Comparison of ENCODE assay signal across 12 cellular contexts in genomic region chr6:473759-474453, GRCh38.
DNase-seq lines count a peak whose midpoint lies in the region; ATAC-seq and TF ChIP-seq lines count a peak whose summit lies in the region.
"Had no signal": no experiment of that assay in that cellular context is flagged by ENCODE, and none has a peak within 500 bp of the region (broad histone marks: within the 10 kb centered on the region; RNA-seq: fewer than 3 reads in every experiment).

No MANE protein-coding gene starts in this region.

- WGBS in SK-N-SH (ENCODE audit: low lambda C conversion rate), result 38% methylated on average over 25 of the region's 27 CpGs
- whole genome bisulfite sequencing in upper lobe of left lung, 2 donors, result 84 to 89% methylated on average over 13 to 27 of the region's 27 CpGs

- no peak for TF ChIP-seq CTCF in SK-N-SH (IDR thresholded peaks at IDR 0.05)
- TF ChIP-seq CTCF in upper lobe of left lung (IDR thresholded peaks at IDR 0.05), result no peak
- TF ChIP-seq CTCF in PC-9 (conservative IDR thresholded peaks at IDR 0.05), result no peak

- H3K27me3 Mint-ChIP-seq in activated naive CD4-positive, alpha-beta T cell treated with anti-CD3 and anti-CD28 coated beads for 36 hours (ENCODE audit: low read depth), result no peaks in the 10 kb centered on the region

- no peak overlapping the region for H2AFZ ChIP-seq in SK-N-SH (ENCODE audit: low read depth)
- H2AFZ ChIP-seq in PC-9, result no peak overlapping the region

- H3K4me1 Mint-ChIP-seq in activated naive CD4-positive, alpha-beta T cell treated with anti-CD3 and anti-CD28 coated beads for 36 hours (ENCODE audit: low read depth), result peaks cover 64% of the 10 kb centered on the region

- H3K36me3 ChIP-seq in SK-N-SH (replicated peaks in 1 of 2; ENCODE audit: control insufficient read depth in 1 of 2, insufficient read depth in 2 of 2, low read length in 1 of 2) (no peaks in the 10 kb centered on the region), upper lobe of left lung (no peaks in the 10 kb centered on the region), PC-9 (ENCODE audit: low read depth) (no peaks in the 10 kb centered on the region)

- no peak for DNase-seq in activated naive CD4-positive, alpha-beta T cell treated with anti-CD3 and anti-CD28 coated beads for 36 hours
- DNase-seq in activated naive CD4-positive, alpha-beta T cell treated with anti-CD3 and anti-CD28 coated beads, Interleukin-2, amount 50 U/mL, for 16 hours, result no peak
- no peak for DNase-seq in SK-N-SH
- DNase-seq in upper lobe of left lung, result peak in 1 of 2 donors; percentile 60
- DNase-seq in PC-9, result no peak
- DNase-seq in NCI-H526 treated with DMSO at 0.1 percent for 48 hours (lab: John Stamatoyannopoulos, UW), result no peak
- DNase-seq: NCI-H1436, NCI-H446 treated with DMSO at 0.1 percent for 48 hours, T1000 had no signal

- H3K4me2 ChIP-seq in SK-N-SH (peak overlapping the region; percentile 55), PC-9 (no peak overlapping the region)
- H3K4me2 ChIP-seq: KMS-11 had no signal

- H3K79me2 ChIP-seq in SK-N-SH (ENCODE audit: insufficient read depth), result no peaks in the 10 kb centered on the region
- no peaks in the 10 kb centered on the region for H3K79me2 ChIP-seq in PC-9 (ENCODE audit: low read depth)

- CTCF ChIA-PET in activated naive CD4-positive, alpha-beta T cell treated with anti-CD3 and anti-CD28 coated beads for 36 hours (lab: Charles Lee), result no interaction called here
- CTCF ChIA-PET in SK-N-SH (lab: Yijun Ruan, JAX) (interaction anchor here (1.3 kb wide), 1 partner anchor 963 kb away, joined by 3 read pairs; no protein-coding TSS in a partner anchor), PC-9 (lab: Charles Lee) (no interaction called here)

- TF ChIP-seq POLR2A in upper lobe of left lung (IDR thresholded peaks at IDR 0.05), result no peak

- H3F3A ChIP-seq in SK-N-SH (replicated peaks; ENCODE audit: insufficient read depth) (no peaks in the 10 kb centered on the region), PC-9 (ENCODE audit: insufficient read depth, low read depth) (no peaks in the 10 kb centered on the region)

- H3K9me3 ChIP-seq in SK-N-SH (no peaks in the 10 kb centered on the region), upper lobe of left lung (no peaks in the 10 kb centered on the region), PC-9 (ENCODE audit: insufficient read depth, low read depth) (no peaks in the 10 kb centered on the region)

- POLR2A ChIA-PET in SK-N-SH (lab: Yijun Ruan, JAX), result no interaction called here
- POLR2A ChIA-PET in PC-9 (lab: Charles Lee; ENCODE audit: unreplicated experiment), result no interaction called here

- peak overlapping the region in 1 of 2 experiments; percentile 47; a peak in 1 of 4 replicates for H3K4me3 ChIP-seq in SK-N-SH (ENCODE audit: low read depth in 2 of 2, low read length in 1 of 2)
- H3K4me3 ChIP-seq in upper lobe of left lung, result no peak overlapping the region
- H3K4me3 ChIP-seq in PC-9, result no peak overlapping the region

- H3K9me3 Mint-ChIP-seq in activated naive CD4-positive, alpha-beta T cell treated with anti-CD3 and anti-CD28 coated beads for 36 hours, result no peaks in the 10 kb centered on the region

- no peak overlapping the region for H3K9ac ChIP-seq in SK-N-SH
- H3K9ac ChIP-seq: KMS-11 had no signal

- H4K20me1 ChIP-seq in SK-N-SH (ENCODE audit: insufficient read depth) (no peaks in the 10 kb centered on the region), PC-9 (ENCODE audit: insufficient read depth) (no peaks in the 10 kb centered on the region)

- no peak for TF ChIP-seq RAD21 in SK-N-SH (IDR thresholded peaks at IDR 0.05; ENCODE audit: low read length)

- H3K9me2 ChIP-seq in SK-N-SH (no peaks in the 10 kb centered on the region), PC-9 (ENCODE audit: insufficient read depth) (no peaks in the 10 kb centered on the region)

- intact Hi-C loops in activated naive CD4-positive, alpha-beta T cell treated with anti-CD3 and anti-CD28 coated beads for 36 hours (cut with micrococcal nuclease), result no loop called here
- intact Hi-C loops in PC-9 (cut with micrococcal nuclease; ENCODE audit: unreplicated experiment), result no loop called here

- H3K27ac ChIP-seq in SK-N-SH (ENCODE audit: low read depth in 2 of 2, low read length in 1 of 2), result no peak overlapping the region
- no peak overlapping the region for H3K27ac ChIP-seq in upper lobe of left lung
- H3K27ac ChIP-seq in PC-9, result no peak overlapping the region
- H3K27ac ChIP-seq: KMS-11 had no signal

- H3K27ac Mint-ChIP-seq in activated naive CD4-positive, alpha-beta T cell treated with anti-CD3 and anti-CD28 coated beads for 36 hours, result peak overlapping the region; percentile 76

- H3K4me1 ChIP-seq in SK-N-SH (ENCODE audit: control insufficient read depth in 1 of 2, insufficient read depth in 2 of 2, low read depth in 1 of 2, low read length in 1 of 2) (peaks cover 0 to 2% of the 10 kb centered on the region in 2 experiments; a peak in 1 of 4 replicates), upper lobe of left lung (peaks cover 0 to 7% (median 3%) of the 10 kb centered on the region in 4 donors), PC-9 (replicated peaks; ENCODE audit: insufficient read depth) (no peaks in the 10 kb centered on the region)

- H3K4me3 Mint-ChIP-seq in activated naive CD4-positive, alpha-beta T cell treated with anti-CD3 and anti-CD28 coated beads for 36 hours, result no peak overlapping the region

- H3K36me3 Mint-ChIP-seq in activated naive CD4-positive, alpha-beta T cell treated with anti-CD3 and anti-CD28 coated beads for 36 hours (ENCODE audit: low read depth), result no peaks in the 10 kb centered on the region

- no TSS peak for BruUV-seq in PC-9 (replicated peaks; lab: Mats Ljungman, UMichigan)

- TF ChIP-seq EP300 in SK-N-SH (IDR thresholded peaks at IDR 0.05; ENCODE audit: borderline replicate concordance in 1 of 2, low read depth in 1 of 2, low read length in 1 of 2) (no peak), upper lobe of left lung (IDR thresholded peaks at IDR 0.05) (no peak)

- H3K27me3 ChIP-seq in SK-N-SH (ENCODE audit: insufficient read depth) (peaks cover 58% of the 10 kb centered on the region; the same call in 1 of the 2 replicates), upper lobe of left lung (no peaks in the 10 kb centered on the region), PC-9 (ENCODE audit: insufficient read depth, low read depth) (no peaks in the 10 kb centered on the region)

- ATAC-seq in esophagus mucosa (peak; percentile 39), upper lobe of left lung (ENCODE audit: low FRiP score in 2 of 2) (peak; percentile 35 to 40), HG02623 (IDR thresholded peaks at IDR 0.05; ENCODE audit: unreplicated experiment) (no peak)

TF ChIP-seq in SK-N-SH, 30 proteins besides CTCF, POLR2A, EP300 and RAD21:
- TF ChIP-seq GABPA (IDR thresholded peaks at IDR 0.05; ENCODE audit: low read depth), result no peak
- no peak for TF ChIP-seq MEF2A (IDR thresholded peaks at IDR 0.05; ENCODE audit: borderline replicate concordance, low read depth)
- no peak for TF ChIP-seq TEAD4 (IDR thresholded peaks at IDR 0.05; ENCODE audit: borderline replicate concordance, insufficient read depth)
- TF ChIP-seq FOSL2 (IDR thresholded peaks at IDR 0.05; ENCODE audit: borderline replicate concordance, low read depth), result no peak
- TF ChIP-seq SIN3A (IDR thresholded peaks at IDR 0.05; ENCODE audit: borderline replicate concordance, low read depth, low read length), result no peak
- TF ChIP-seq YY1 (IDR thresholded peaks at IDR 0.05; ENCODE audit: low read depth), result no peak
- TF ChIP-seq, protein P1, sequence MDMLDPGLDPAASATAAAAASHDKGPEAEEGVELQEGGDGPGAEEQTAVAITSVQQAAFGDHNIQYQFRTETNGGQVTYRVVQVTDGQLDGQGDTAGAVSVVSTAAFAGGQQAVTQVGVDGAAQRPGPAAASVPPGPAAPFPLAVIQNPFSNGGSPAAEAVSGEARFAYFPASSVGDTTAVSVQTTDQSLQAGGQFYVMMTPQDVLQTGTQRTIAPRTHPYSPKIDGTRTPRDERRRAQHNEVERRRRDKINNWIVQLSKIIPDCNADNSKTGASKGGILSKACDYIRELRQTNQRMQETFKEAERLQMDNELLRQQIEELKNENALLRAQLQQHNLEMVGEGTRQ (IDR thresholded peaks at IDR 0.05; ENCODE audit: borderline replicate concordance, low read depth, low read length), result no peak
- no peak for TF ChIP-seq ZBTB33 (IDR thresholded peaks at IDR 0.05; ENCODE audit: borderline replicate concordance, low read depth)
- TF ChIP-seq PBX3 (IDR thresholded peaks at IDR 0.05), result no peak
- TF ChIP-seq GATA2 (CRISPR knock-in tag; IDR thresholded peaks at IDR 0.05), result no peak
- no peak for TF ChIP-seq FOXM1 (IDR thresholded peaks at IDR 0.05; ENCODE audit: low read depth)
- TF ChIP-seq RFX5 (IDR thresholded peaks at IDR 0.05; ENCODE audit: low read length), result no peak
- TF ChIP-seq SMC3 (IDR thresholded peaks at IDR 0.05; ENCODE audit: low read depth, low read length), result no peak
